Comparison of ENCODE assay signal across 22 cellular contexts in the genomic region with DNA sequence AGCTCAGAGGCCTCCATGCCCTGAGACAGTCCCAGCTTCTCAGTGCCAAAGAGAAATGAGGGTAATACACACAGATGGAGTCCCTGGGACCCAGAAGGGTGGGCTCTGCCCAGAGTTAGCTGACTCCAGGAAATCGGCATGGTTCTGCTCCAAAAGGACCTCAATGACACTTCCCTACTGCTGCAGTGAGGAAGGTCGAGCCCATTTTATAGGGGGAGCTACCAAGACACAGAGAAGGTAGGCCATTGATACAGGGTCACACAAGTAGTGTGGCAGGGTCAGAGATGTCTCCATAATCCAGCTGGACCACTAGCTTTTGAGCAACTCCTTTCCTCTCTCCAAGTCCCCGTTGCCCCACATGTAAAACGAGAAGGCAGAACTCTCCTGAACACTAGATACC.
A peak's percentile ranks its signal among the peaks of the same experiment; 100 is the strongest.
DNase-seq lines count a peak whose midpoint lies in the region; ATAC-seq, FAIRE-seq and TF ChIP-seq lines count a peak whose summit lies in the region.
"Had no signal": no experiment of that assay in that cellular context is flagged by ENCODE, and none has a peak within 500 bp of the region (broad histone marks: within the 10 kb centered on the region; RNA-seq: fewer than 3 reads in every experiment).

No MANE protein-coding gene starts in this region.

- H3K23me2 ChIP-seq in H1 (ENCODE audit: low read depth, low read length) = no peaks in the 10 kb centered on the region

- peak overlapping the region; percentile 96 for H3K27ac Mint-ChIP-seq in neural crest cell (ENCODE audit: unreplicated experiment)
- H3K27ac Mint-ChIP-seq: CD4-positive, alpha-beta T cell; CD8-positive, alpha-beta T cell had no signal

- no peak overlapping the region for H3K14ac ChIP-seq in H1 (ENCODE audit: insufficient read length)

- H3K27me3 ChIP-seq in SJCRH30 = no peaks in the 10 kb centered on the region
- H3K27me3 ChIP-seq in H1 (replicated peaks in 1 of 4; ENCODE audit: control insufficient read depth in 3 of 4, extremely low read depth in 1 of 4, insufficient read depth in 3 of 4, low read length in 3 of 4) = no peaks in the 10 kb centered on the region
- H3K27me3 ChIP-seq: BLaER1 treated with 17β-estradiol and CSF1 and Interleukin-3, amounts not matched to agents 10 nM and 100 nM had no signal

- ATAC-seq in HG03520 (IDR thresholded peaks at IDR 0.05; ENCODE audit: unreplicated experiment) = no peak
- ATAC-seq: CD8-positive, alpha-beta T cell had no signal

- no peak overlapping the region for H3K18ac ChIP-seq in H1 (ENCODE audit: extremely low read depth, low read length)

- no peaks in the 10 kb centered on the region for H3K79me2 ChIP-seq in H1 (ENCODE audit: control insufficient read depth in 1 of 2, insufficient read depth in 2 of 2, low read length in 2 of 2)

- H3K36me3 Mint-ChIP-seq in neural crest cell (ENCODE audit: low read depth) = peaks cover 5% of the 10 kb centered on the region
- H3K36me3 Mint-ChIP-seq: CD8-positive, alpha-beta T cell had no signal

- TF ChIP-seq POLR2A in H1 (IDR thresholded peaks at IDR 0.05; ENCODE audit: control extremely low read depth in 1 of 2, low read depth in 2 of 2, low read length in 2 of 2) = no peak

- H3K27me3 Mint-ChIP-seq in neural crest cell (ENCODE audit: low read depth) = no peaks in the 10 kb centered on the region
- H3K27me3 Mint-ChIP-seq: CD4-positive, alpha-beta T cell had no signal

- DNase-seq in SJCRH30 = no peak
- no peak for DNase-seq in H1 (ENCODE audit: low read depth in 1 of 2, low spot score in 2 of 2)
- DNase-seq in neural crest cell (ENCODE audit: low read depth, low spot score) = no peak
- no peak for DNase-seq in NCI-H226
- no peak for DNase-seq in stimulated activated CD4-positive, alpha-beta T cell treated with anti-CD3 and anti-CD28 coated beads, Interleukin-4, amount 100 ng/mL, for 24 hours
- no peak for DNase-seq in NK-92 (lab: John Stamatoyannopoulos, UW; ENCODE audit: unreplicated experiment)
- DNase-seq: 8988T; ACHN; Caco-2; Calu3; CD4-positive, alpha-beta T cell; CD8-positive, alpha-beta T cell; DMS79 treated with DMSO at 0.1 percent for 48 hours; GF-D8 had no signal

- no peak overlapping the region for H2BK20ac ChIP-seq in H1 (ENCODE audit: low read length)

- no peak overlapping the region for H3K23ac ChIP-seq in H1 (ENCODE audit: insufficient read length)

- peaks cover 9% of the 10 kb centered on the region for H3K9me3 Mint-ChIP-seq in neural crest cell
- H3K9me3 Mint-ChIP-seq: CD4-positive, alpha-beta T cell; CD8-positive, alpha-beta T cell had no signal

- H4K8ac ChIP-seq in H1 (ENCODE audit: extremely low read depth, insufficient read depth, low read length) = no peak overlapping the region

- WGBS in H1 (ENCODE audit: extremely low coverage in 1 of 2, insufficient coverage in 1 of 2, insufficient read length in 1 of 2, insufficient replicate concordance in 2 of 2, low coverage in 1 of 2, low lambda C conversion rate in 2 of 2, missing lambda C conversion rate in 1 of 2), 2 experiments = 82% methylated on average over 4 of the region's 4 CpGs; no CpG with 5 or more reads in 1 of the 2 experiments

- H3K4me2 ChIP-seq in H1 (ENCODE audit: insufficient read depth in 1 of 2, low read depth in 2 of 2, low read length in 2 of 2) = no peak overlapping the region
- H3K4me2 ChIP-seq: BLaER1 treated with 17β-estradiol and CSF1 and Interleukin-3, amounts not matched to agents 10 nM and 100 nM had no signal

- CTCF ChIA-PET in H1 (lab: Charles Lee; ENCODE audit: partially characterized antibody) = interaction anchor here (0.6 to 3.6 kb wide), 8 partner anchors 8 to 278 kb away, joined by 3 to 25 read pairs (median 4); no protein-coding TSS in a partner anchor

- TF ChIP-seq CTCF in H1 (IDR thresholded peaks at IDR 0.05; ENCODE audit: control extremely low read depth in 1 of 3, insufficient read depth in 1 of 3, low read depth in 1 of 3, low read length in 3 of 3) (no peak), neural crest cell (conservative IDR thresholded peaks at IDR 0.05) (no peak)

- no peak overlapping the region for H3K4ac ChIP-seq in H1 (replicated peaks; ENCODE audit: insufficient read length, low read depth, low read length)

- H3K79me1 ChIP-seq in H1 (ENCODE audit: low read depth, low read length) = no peaks in the 10 kb centered on the region

- H3K56ac ChIP-seq in H1 (replicated peaks; ENCODE audit: insufficient read length, low read depth, low read length) = no peak overlapping the region

- peak overlapping the region; percentile 94 for H3K27ac ChIP-seq in SJCRH30
- H3K27ac ChIP-seq in H1 (ENCODE audit: low read depth, low read length) = no peak overlapping the region
- H3K27ac ChIP-seq: BLaER1 treated with 17β-estradiol and CSF1 and Interleukin-3, amounts not matched to agents 10 nM and 100 nM; C4-2B had no signal

- H4K91ac ChIP-seq in H1 (replicated peaks; ENCODE audit: insufficient read length, low read length) = peak overlapping the region; percentile 1

- no peak for TF ChIP-seq EP300 in H1 (IDR thresholded peaks at IDR 0.05; ENCODE audit: borderline replicate concordance in 1 of 2, low read depth in 2 of 2, low read length in 2 of 2)

- no peak overlapping the region for H3K4me3 Mint-ChIP-seq in neural crest cell
- H3K4me3 Mint-ChIP-seq: CD4-positive, alpha-beta T cell; CD8-positive, alpha-beta T cell had no signal

- H2BK12ac ChIP-seq in H1 (ENCODE audit: low read depth, low read length) = no peak overlapping the region; the same call in 1 of the 2 replicates

- H3K9me3 ChIP-seq in SJCRH30 (replicated peaks) (no peaks in the 10 kb centered on the region; the same call in 1 of the 2 replicates), H1 (ENCODE audit: insufficient read depth in 2 of 2, low read depth in 1 of 2, low read length in 1 of 2) (no peaks in the 10 kb centered on the region)
- H3K9me3 ChIP-seq: Caco-2 had no signal

- POLR2A ChIA-PET in H1 (lab: Charles Lee; ENCODE audit: partially characterized antibody) = no interaction called here

- no peak overlapping the region for H2AFZ ChIP-seq in H1 (ENCODE audit: low read length)

- no peaks in the 10 kb centered on the region for H4K20me1 ChIP-seq in H1 (replicated peaks in 1 of 2; ENCODE audit: control insufficient read depth in 1 of 2, insufficient read depth in 2 of 2, low read length in 2 of 2)
- H4K20me1 ChIP-seq: BLaER1 treated with 17β-estradiol and CSF1 and Interleukin-3, amounts not matched to agents 10 nM and 100 nM had no signal

- TF ChIP-seq RAD21 in H1 (IDR thresholded peaks at IDR 0.05 in 1 of 2, conservative IDR thresholded peaks at IDR 0.05 in 1 of 2; ENCODE audit: low read depth in 2 of 2, low read length in 2 of 2) = no peak

- no peak overlapping the region for H2AK5ac ChIP-seq in H1 (ENCODE audit: low read depth, low read length)

- no peak overlapping the region for H3K4me3 ChIP-seq in SJCRH30
- H3K4me3 ChIP-seq in H1 (ENCODE audit: extremely low read depth in 1 of 4, insufficient read depth in 2 of 4, low read depth in 3 of 4, low read length in 4 of 4) = no peak overlapping the region
- H3K4me3 ChIP-seq: BLaER1 treated with 17β-estradiol and CSF1 and Interleukin-3, amounts not matched to agents 10 nM and 100 nM had no signal

- no peak for FAIRE-seq in H1 (lab: Jason Lieb, UNC)
- FAIRE-seq: A204.1, D721Med, G401.6, GM12891, GM19239 had no signal

- H2BK15ac ChIP-seq in H1 (ENCODE audit: low read length) = no peak overlapping the region

- no peak overlapping the region for H2BK5ac ChIP-seq in H1 (ENCODE audit: low read depth, low read length)

- H3K36me3 ChIP-seq in SJCRH30 (no peaks in the 10 kb centered on the region), H1 (ENCODE audit: control insufficient read depth in 2 of 4, insufficient read depth in 4 of 4, low read length in 3 of 4) (no peaks in the 10 kb centered on the region)
- H3K36me3 ChIP-seq: BLaER1 treated with 17β-estradiol and CSF1 and Interleukin-3, amounts not matched to agents 10 nM and 100 nM had no signal

- no peak overlapping the region for H4K5ac ChIP-seq in H1 (ENCODE audit: insufficient read length, low read depth, low read length)

- H2BK120ac ChIP-seq in H1 (replicated peaks; ENCODE audit: low read depth, low read length) = no peak overlapping the region

- H3K9ac ChIP-seq in H1 (replicated peaks in 1 of 4; ENCODE audit: extremely low read depth in 1 of 4, low read depth in 3 of 4, low read length in 3 of 4) = no peak overlapping the region
- H3K9ac ChIP-seq: BLaER1 treated with 17β-estradiol and CSF1 and Interleukin-3, amounts not matched to agents 10 nM and 100 nM had no signal

- H3K4me1 ChIP-seq in SJCRH30 (peaks cover 37% of the 10 kb centered on the region), H1 (replicated peaks in 1 of 4; ENCODE audit: control insufficient read depth in 3 of 4, insufficient read depth in 4 of 4, low read length in 3 of 4) (peaks cover 0 to 12% (median 2%) of the 10 kb centered on the region in 4 experiments; a peak in 3 of 7 replicates)
- H3K4me1 ChIP-seq: BLaER1 treated with 17β-estradiol and CSF1 and Interleukin-3, amounts not matched to agents 10 nM and 100 nM; Caco-2 had no signal

- H3K4me1 Mint-ChIP-seq in neural crest cell = peaks cover 53% of the 10 kb centered on the region

TF ChIP-seq in H1, 55 proteins besides CTCF, POLR2A, EP300 and RAD21 (continues in another document):
- TF ChIP-seq EZH2 (IDR thresholded peaks at IDR 0.05; ENCODE audit: low read depth, low read length, severe bottlenecking) (no peak), PHF8 (conservative IDR thresholded peaks at IDR 0.05; ENCODE audit: low read depth, low read length) (no peak), KDM5A (IDR thresholded peaks at IDR 0.05; ENCODE audit: low read length) (no peak), JUND (IDR thresholded peaks at IDR 0.05; ENCODE audit: low read length) (no peak), YY1 (IDR thresholded peaks at IDR 0.05; ENCODE audit: low read depth, low read length) (no peak), BRCA1 (IDR thresholded peaks at IDR 0.05; ENCODE audit: low read depth, low read length) (no peak), CTBP2 (IDR thresholded peaks at IDR 0.05; ENCODE audit: borderline replicate concordance, insufficient read depth, insufficient read length, low read length) (no peak), RXRA (IDR thresholded peaks at IDR 0.05; ENCODE audit: insufficient read depth, low read depth, low read length) (no peak), SP1 (IDR thresholded peaks at IDR 0.05; ENCODE audit: low read depth, low read length) (no peak), CEBPB (IDR thresholded peaks at IDR 0.05; ENCODE audit: low read depth, low read length) (no peak), BACH1 (IDR thresholded peaks at IDR 0.05; ENCODE audit: low read length) (no peak), BCL11A (IDR thresholded peaks at IDR 0.05; ENCODE audit: low read depth in 2 of 2, low read length in 2 of 2) (no peak), RNF2 (IDR thresholded peaks at IDR 0.05; ENCODE audit: borderline replicate concordance, low read depth, low read length, missing control alignments, poor library complexity, severe bottlenecking) (no peak)
- TF ChIP-seq, protein P1, sequence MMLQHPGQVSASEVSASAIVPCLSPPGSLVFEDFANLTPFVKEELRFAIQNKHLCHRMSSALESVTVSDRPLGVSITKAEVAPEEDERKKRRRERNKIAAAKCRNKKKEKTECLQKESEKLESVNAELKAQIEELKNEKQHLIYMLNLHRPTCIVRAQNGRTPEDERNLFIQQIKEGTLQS (IDR thresholded peaks at IDR 0.05; ENCODE audit: insufficient read depth, low read depth, low read length) = no peak
